9 cellular contexts compared by ENCODE assay signal in genomic region chr17:57455063-57455914, GRCh38.
A peak's percentile ranks its signal among the peaks of the same experiment; 100 is the strongest.
DNase-seq lines count a peak whose midpoint lies in the region; ATAC-seq, FAIRE-seq and TF ChIP-seq lines count a peak whose summit lies in the region.
"Had no signal": no experiment of that assay in that cellular context is flagged by ENCODE, and none has a peak within 500 bp of the region (broad histone marks: within the 10 kb centered on the region; RNA-seq: fewer than 3 reads in every experiment).

No MANE protein-coding gene starts in this region.

- H3F3A ChIP-seq in Loucy (ENCODE audit: low read depth): peaks cover 34% of the 10 kb centered on the region

- no peak overlapping the region for H2AFZ ChIP-seq in Loucy (ENCODE audit: low read length)

- H3K4me3 ChIP-seq in Loucy (ENCODE audit: low read length, poor library complexity, severe bottlenecking): peak overlapping the region; percentile 64
- H3K4me3 ChIP-seq: K562 had no signal

- peaks cover 40% of the 10 kb centered on the region; the same call in 1 of the 2 replicates for H3K36me3 ChIP-seq in Loucy (ENCODE audit: insufficient read depth, low read length)

- no peaks in the 10 kb centered on the region for H3K9me3 Mint-ChIP-seq in natural killer cell
- peaks cover 5% of the 10 kb centered on the region for H3K9me3 Mint-ChIP-seq in glutamatergic neuron (ENCODE audit: unreplicated experiment)

- no peaks in the 10 kb centered on the region for H3K27me3 ChIP-seq in Loucy (ENCODE audit: insufficient read depth, low read length, poor library complexity, severe bottlenecking)

- H3K4me3 Mint-ChIP-seq in natural killer cell (peak overlapping the region; percentile 91), glutamatergic neuron (ENCODE audit: unreplicated experiment) (no peak overlapping the region)

- peak; percentile 85 for ATAC-seq in GM21723 (IDR thresholded peaks at IDR 0.05; ENCODE audit: unreplicated experiment)
- peak; percentile 75 to 89 (median 80) for ATAC-seq in natural killer cell
- ATAC-seq: K562 had no signal

- peaks cover 86% of the 10 kb centered on the region for H3K4me1 ChIP-seq in Loucy (ENCODE audit: insufficient read depth, low read length, poor library complexity, severe bottlenecking)

- intact Hi-C loops in natural killer cell (cut with micrococcal nuclease): no loop called here

- peak overlapping the region; percentile 60 for H3K27ac ChIP-seq in angular gyrus (ENCODE audit: low read depth, low read length)

- H3K36me3 Mint-ChIP-seq in natural killer cell: no peaks in the 10 kb centered on the region
- H3K36me3 Mint-ChIP-seq in glutamatergic neuron (ENCODE audit: unreplicated experiment): peaks cover 4% of the 10 kb centered on the region

- TF ChIP-seq POLR2A in GM12892 (IDR thresholded peaks at IDR 0.05; ENCODE audit: low read depth, low read length): no peak

- DNase-seq in GM12892 (ENCODE audit: insufficient read length) (peak; percentile 53), natural killer cell (peak; percentile 35), glutamatergic neuron (no peak), ureter (ENCODE audit: low spot score) (no peak), T-helper 9 cell (no peak)

- H3K4me1 Mint-ChIP-seq in natural killer cell (peaks cover 48 to 63% of the 10 kb centered on the region in 2 donors), glutamatergic neuron (ENCODE audit: low read depth, unreplicated experiment) (peaks cover 9% of the 10 kb centered on the region)

- peak overlapping the region; percentile 70 for H3K4me2 ChIP-seq in Loucy (ENCODE audit: low read depth, low read length, poor library complexity, severe bottlenecking)

- H4K20me1 ChIP-seq in Loucy (ENCODE audit: insufficient read depth, low read length, poor library complexity, severe bottlenecking): no peaks in the 10 kb centered on the region

- H3K27ac Mint-ChIP-seq in natural killer cell (peak overlapping the region; percentile 80 to 84), glutamatergic neuron (ENCODE audit: unreplicated experiment) (no peak overlapping the region)

- H3K27me3 Mint-ChIP-seq in natural killer cell (ENCODE audit: low read depth in 2 of 2) (peaks cover 54 to 74% of the 10 kb centered on the region in 2 donors), glutamatergic neuron (ENCODE audit: unreplicated experiment) (peaks cover 14% of the 10 kb centered on the region)

- peak overlapping the region; percentile 92 for H3K9ac ChIP-seq in Loucy (ENCODE audit: low read depth, low read length, poor library complexity, severe bottlenecking)

- H3K9me2 ChIP-seq in Loucy (replicated peaks; ENCODE audit: low read depth, low read length): no peaks in the 10 kb centered on the region

- H3K79me2 ChIP-seq in Loucy (ENCODE audit: insufficient read depth, low read length): peaks cover 77% of the 10 kb centered on the region

- TF ChIP-seq CTCF in Loucy (conservative IDR thresholded peaks at IDR 0.05; ENCODE audit: low read length) (no peak), natural killer cell (IDR thresholded peaks at IDR 0.05) (no peak), glutamatergic neuron (IDR thresholded peaks at IDR 0.05; ENCODE audit: partially characterized antibody, unreplicated experiment) (no peak)

- peak; percentile 62 for FAIRE-seq in GM12892 (lab: Jason Lieb, UNC)
- FAIRE-seq: K562 had no signal

- no peaks in the 10 kb centered on the region for H3K9me3 ChIP-seq in Loucy (ENCODE audit: insufficient read depth, low read depth, low read length)

Comparison
In these comparisons a context has a peak if more than half of its experiments do, and no peak if none do; other contexts are left out.
1. DNase-seq: peak in GM12892 (single experiment) and natural killer cell (single experiment); none in glutamatergic neuron (single experiment), ureter (single experiment) and T-helper 9 cell (single experiment).